In genomic region chr5:175392236-175392635, GRCh38 we compare ENCODE assay signal across 22 cellular contexts. TPM values are rescaled to one million over a fixed set of nuclear protein-coding genes. Genes with fewer than 3 reads are reported as not detected.
DNase-seq lines count a peak whose midpoint lies in the region; ATAC-seq and TF ChIP-seq lines count a peak whose summit lies in the region.
"Had no signal": no experiment of that assay in that cellular context is flagged by ENCODE, and none has a peak within 500 bp of the region (broad histone marks: within the 10 kb centered on the region; RNA-seq: fewer than 3 reads in every experiment).

No MANE protein-coding gene starts in this region.

- H3K27ac ChIP-seq in Panc1 (ENCODE audit: low read length) (no peak overlapping the region), SK-N-MC (0 out of 2 replicates have a peak overlapping the region, but pooled peaks have one; percentile 2)
- H3K27ac ChIP-seq: BLaER1 had no signal

- H3K36me3 ChIP-seq in Panc1 (ENCODE audit: control insufficient read depth, insufficient read depth, low read length) (no peaks in the 10 kb centered on the region), SK-N-MC (ENCODE audit: insufficient read depth, low read length) (no peaks in the 10 kb centered on the region)
- H3K36me3 ChIP-seq: BE2C, BLaER1 had no signal

- DNase-seq in stimulated activated naive CD8-positive, alpha-beta T cell treated with anti-CD3 and anti-CD28 coated beads, Interleukin-15, amount 100 ng/mL, for 72 hours = no peak
- DNase-seq in stimulated activated naive CD8-positive, alpha-beta T cell treated with anti-CD3 and anti-CD28 coated beads, Interleukin-15, Interleukin-2, amounts not matched to agents 100 U/mL and 50 U/mL, for 24 hours = no peak
- DNase-seq in Panc1 (ENCODE audit: low read depth, low spot score) (no peak), SK-N-MC (ENCODE audit: low read depth, low spot score) (no peak), NK-92 (lab: John Stamatoyannopoulos, UW; ENCODE audit: unreplicated experiment) (no peak)
- no peak for DNase-seq in activated naive CD8-positive, alpha-beta T cell treated with anti-CD3 and anti-CD28 coated beads for 36 hours
- DNase-seq: 8988T; ACHN; BE2C; C1 segment of cervical spinal cord; CD4-positive, alpha-beta memory T cell; CD4-positive, CD25-positive, alpha-beta regulatory T cell; CD8-positive, alpha-beta memory T cell; COR-L47; DMS 273 treated with DMSO at 0.1 percent for 48 hours; DMS153; DMS79; DND-41; GF-D8 had no signal

- intact Hi-C loops in Panc1 (cut with micrococcal nuclease; ENCODE audit: unreplicated experiment) = no loop called here

- no peaks in the 10 kb centered on the region for H3K4me1 ChIP-seq in Panc1 (ENCODE audit: control insufficient read depth, insufficient read depth, low read length)
- H3K4me1 ChIP-seq: BE2C had no signal

- H3K36me3 Mint-ChIP-seq in activated naive CD8-positive, alpha-beta T cell treated with anti-CD3 and anti-CD28 coated beads for 36 hours = no peaks in the 10 kb centered on the region
- H3K36me3 Mint-ChIP-seq: CD14-positive monocyte; CD4-positive, CD25-positive, alpha-beta regulatory T cell; CD8-positive, alpha-beta memory T cell had no signal

- no peaks in the 10 kb centered on the region for H3K9me3 Mint-ChIP-seq in stimulated activated naive CD8-positive, alpha-beta T cell treated with anti-CD3 and anti-CD28 coated beads, Interleukin-15, amount 100 ng/mL, for 72 hours
- no peaks in the 10 kb centered on the region for H3K9me3 Mint-ChIP-seq in activated naive CD8-positive, alpha-beta T cell treated with anti-CD3 and anti-CD28 coated beads for 36 hours

- BruUV-seq in Panc1 (replicated peaks; lab: Mats Ljungman, UMichigan) = no TSS peak

- no peaks in the 10 kb centered on the region for H3K9me3 ChIP-seq in Panc1 (ENCODE audit: control insufficient read depth, insufficient read depth, low read depth, low read length)
- no peaks in the 10 kb centered on the region for H3K9me3 ChIP-seq in SK-N-MC (ENCODE audit: low read depth, low read length)
- H3K9me3 ChIP-seq: BE2C, BLaER1 had no signal

- peak; percentile 15 for ATAC-seq in stimulated activated naive CD8-positive, alpha-beta T cell treated with anti-CD3 and anti-CD28 coated beads, Interleukin-15, amount 100 ng/mL, for 72 hours
- ATAC-seq in stimulated activated naive CD8-positive, alpha-beta T cell treated with anti-CD3 and anti-CD28 coated beads, Interleukin-15, Interleukin-2, amounts not matched to agents 100 U/mL and 50 U/mL, for 24 hours = no peak
- peak; percentile 70; the same call in 1 of the 2 replicates for ATAC-seq in Panc1
- no peak for ATAC-seq in HG03354 (IDR thresholded peaks at IDR 0.05; ENCODE audit: poor library complexity, severe bottlenecking, unreplicated experiment)

- CTCF ChIA-PET in Panc1 (lab: Charles Lee) = no interaction called here

- no peak overlapping the region for H3K9ac ChIP-seq in SK-N-MC (ENCODE audit: insufficient read length)
- H3K9ac ChIP-seq: BLaER1 had no signal

- POLR2A ChIA-PET in Panc1 (lab: Charles Lee) = no interaction called here

- H3K27me3 ChIP-seq in Panc1 (ENCODE audit: control insufficient read depth, insufficient read depth, low read length) = no peaks in the 10 kb centered on the region
- H3K27me3 ChIP-seq: BLaER1 had no signal

- H3K4me3 Mint-ChIP-seq in stimulated activated naive CD8-positive, alpha-beta T cell treated with anti-CD3 and anti-CD28 coated beads, Interleukin-15, amount 100 ng/mL, for 72 hours = no peak overlapping the region
- H3K4me3 Mint-ChIP-seq in activated naive CD8-positive, alpha-beta T cell treated with anti-CD3 and anti-CD28 coated beads for 36 hours = no peak overlapping the region
- H3K4me3 Mint-ChIP-seq: CD14-positive monocyte; CD4-positive, alpha-beta memory T cell; CD4-positive, CD25-positive, alpha-beta regulatory T cell; CD8-positive, alpha-beta memory T cell had no signal

- no peak overlapping the region for H3K27ac Mint-ChIP-seq in stimulated activated naive CD8-positive, alpha-beta T cell treated with anti-CD3 and anti-CD28 coated beads, Interleukin-15, amount 100 ng/mL, for 72 hours
- no peak overlapping the region for H3K27ac Mint-ChIP-seq in activated naive CD8-positive, alpha-beta T cell treated with anti-CD3 and anti-CD28 coated beads for 36 hours
- H3K27ac Mint-ChIP-seq: CD14-positive monocyte; CD4-positive, alpha-beta memory T cell; CD4-positive, CD25-positive, alpha-beta regulatory T cell; CD8-positive, alpha-beta memory T cell had no signal

- H3K4me1 Mint-ChIP-seq in stimulated activated naive CD8-positive, alpha-beta T cell treated with anti-CD3 and anti-CD28 coated beads, Interleukin-15, amount 100 ng/mL, for 72 hours = no peaks in the 10 kb centered on the region
- H3K4me1 Mint-ChIP-seq in activated naive CD8-positive, alpha-beta T cell treated with anti-CD3 and anti-CD28 coated beads for 36 hours = no peaks in the 10 kb centered on the region
- H3K4me1 Mint-ChIP-seq: CD14-positive monocyte; CD4-positive, alpha-beta memory T cell; CD4-positive, CD25-positive, alpha-beta regulatory T cell; CD8-positive, alpha-beta memory T cell had no signal

- in situ Hi-C loops in Panc1 (cut with HindIII; ENCODE audit: low pct_unique_long_range_greater_than_20kb, low sequenced_read_pairs) = no loop called here

- peaks cover 29% of the 10 kb centered on the region for H3K27me3 Mint-ChIP-seq in stimulated activated naive CD8-positive, alpha-beta T cell treated with anti-CD3 and anti-CD28 coated beads, Interleukin-15, amount 100 ng/mL, for 72 hours
- peaks cover 11% of the 10 kb centered on the region for H3K27me3 Mint-ChIP-seq in activated naive CD8-positive, alpha-beta T cell treated with anti-CD3 and anti-CD28 coated beads for 36 hours

- no peak for TF ChIP-seq CTCF in Panc1 (IDR thresholded peaks at IDR 0.05)

- H3K4me3 ChIP-seq in Panc1 (ENCODE audit: low read depth in 2 of 2, low read length in 2 of 2) = no peak overlapping the region
- no peak overlapping the region for H3K4me3 ChIP-seq in SK-N-MC
- H3K4me3 ChIP-seq: BLaER1 had no signal

RNA-seq across cellular contexts. Expression of gene DRD1, which starts 51.7 kb away (rescaled TPM):
- total RNA-seq in Panc1 (2021; ENCODE audit: unreplicated experiment) = 1.0 TPM
- polyA plus RNA-seq in Panc1 (2012; ENCODE audit: insufficient read length) = 0.82 TPM
- total RNA-seq in activated naive CD8-positive, alpha-beta T cell treated with anti-CD3 and anti-CD28 coated beads for 36 hours = not detected
- total RNA-seq: CD4-positive, alpha-beta memory T cell; CD4-positive, CD25-positive, alpha-beta regulatory T cell; CD8-positive, alpha-beta memory T cell had no signal
- polyA plus RNA-seq: CD14-positive monocyte; CD4-positive, alpha-beta memory T cell; CD4-positive, CD25-positive, alpha-beta regulatory T cell; CD8-positive, alpha-beta memory T cell had no signal

Comparison
In these comparisons a context has a peak if more than half of its experiments do, and no peak if none do; other contexts are left out.
1. ATAC-seq: peak in stimulated activated naive CD8-positive, alpha-beta T cell treated with anti-CD3 and anti-CD28 coated beads, Interleukin-15, amount 100 ng/mL, for 72 hours (single experiment) and Panc1 (single experiment); none in stimulated activated naive CD8-positive, alpha-beta T cell treated with anti-CD3 and anti-CD28 coated beads, Interleukin-15, Interleukin-2, amounts not matched to agents 100 U/mL and 50 U/mL, for 24 hours (single experiment) and HG03354 (single experiment).